Comparison of ENCODE assay signal across 15 cellular contexts in genomic region chr21:46155514-46156377, GRCh38. TPM values are rescaled to one million over a fixed set of nuclear protein-coding genes. Genes with fewer than 3 reads are reported as not detected.
DNase-seq lines count a peak whose midpoint lies in the region; ATAC-seq, FAIRE-seq and TF ChIP-seq lines count a peak whose summit lies in the region.
"Had no signal": no experiment of that assay in that cellular context is flagged by ENCODE, and none has a peak within 500 bp of the region (broad histone marks: within the 10 kb centered on the region; RNA-seq: fewer than 3 reads in every experiment).

A gene with protein sequence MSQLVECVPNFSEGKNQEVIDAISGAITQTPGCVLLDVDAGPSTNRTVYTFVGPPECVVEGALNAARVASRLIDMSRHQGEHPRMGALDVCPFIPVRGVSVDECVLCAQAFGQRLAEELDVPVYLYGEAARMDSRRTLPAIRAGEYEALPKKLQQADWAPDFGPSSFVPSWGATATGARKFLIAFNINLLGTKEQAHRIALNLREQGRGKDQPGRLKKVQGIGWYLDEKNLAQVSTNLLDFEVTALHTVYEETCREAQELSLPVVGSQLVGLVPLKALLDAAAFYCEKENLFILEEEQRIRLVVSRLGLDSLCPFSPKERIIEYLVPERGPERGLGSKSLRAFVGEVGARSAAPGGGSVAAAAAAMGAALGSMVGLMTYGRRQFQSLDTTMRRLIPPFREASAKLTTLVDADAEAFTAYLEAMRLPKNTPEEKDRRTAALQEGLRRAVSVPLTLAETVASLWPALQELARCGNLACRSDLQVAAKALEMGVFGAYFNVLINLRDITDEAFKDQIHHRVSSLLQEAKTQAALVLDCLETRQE (minus strand): TSS chr21:46155579. CDS start chr21:46155523, 56 bp downstream.

- in situ Hi-C loops in K562 (cut with MboI): no loop called here
- in situ Hi-C loops in HAP-1 (cut with MboI; ENCODE audit: low sequenced_read_pairs): no loop called here

- POLR2A ChIA-PET in K562 (lab: Yijun Ruan, JAX): interaction anchor here (0.5 kb wide), 1 partner anchor 197 kb away, joined by 3 read pairs; no protein-coding TSS in a partner anchor

- no peaks in the 10 kb centered on the region for H3K9me1 ChIP-seq in K562 (ENCODE audit: control insufficient read depth, insufficient read depth, low read length)

- no peak within 1 kb of the TSS for H3K4me3 Mint-ChIP-seq in activated T-cell treated with anti-CD3 and anti-CD28 coated beads, Interleukin-2, amount 50 U/mL, for 24 hours
- no peak within 1 kb of the TSS for H3K4me3 Mint-ChIP-seq in activated T-cell treated with anti-CD3 and anti-CD28 coated beads, Interleukin-2, amount 50 U/mL, for 4 hours
- H3K4me3 Mint-ChIP-seq: stimulated activated memory B cell treated with anti-CD40 and anti-IgM and Interleukin-4, amounts not matched to agents 10 μg/mL and 1 μg/mL and 100 μg/mL, for 72 hours had no signal

- H2AFZ ChIP-seq in K562 (ENCODE audit: low read depth, low read length): no peak within 1 kb of the TSS

- H3K4me1 Mint-ChIP-seq in activated T-cell treated with anti-CD3 and anti-CD28 coated beads, Interleukin-2, amount 50 U/mL, for 24 hours (ENCODE audit: low read depth): no peaks in the 10 kb centered on the region
- no peaks in the 10 kb centered on the region for H3K4me1 Mint-ChIP-seq in activated T-cell treated with anti-CD3 and anti-CD28 coated beads, Interleukin-2, amount 50 U/mL, for 4 hours (ENCODE audit: low read depth)
- H3K4me1 Mint-ChIP-seq: stimulated activated memory B cell treated with anti-CD40 and anti-IgM and Interleukin-4, amounts not matched to agents 10 μg/mL and 1 μg/mL and 100 μg/mL, for 72 hours had no signal

- CTCF ChIA-PET in K562 (lab: Yijun Ruan, JAX; ENCODE audit: low intra/inter-chr PET ratio): no interaction called here

- H3K36me3 Mint-ChIP-seq in activated T-cell treated with anti-CD3 and anti-CD28 coated beads, Interleukin-2, amount 50 U/mL, for 24 hours (ENCODE audit: low read depth): no peaks in the 10 kb centered on the region
- no peaks in the 10 kb centered on the region for H3K36me3 Mint-ChIP-seq in activated T-cell treated with anti-CD3 and anti-CD28 coated beads, Interleukin-2, amount 50 U/mL, for 4 hours (ENCODE audit: insufficient read depth)
- H3K36me3 Mint-ChIP-seq: stimulated activated memory B cell treated with anti-CD40 and anti-IgM and Interleukin-4, amounts not matched to agents 10 μg/mL and 1 μg/mL and 100 μg/mL, for 72 hours had no signal

- no peak for FAIRE-seq in K562 (lab: Jason Lieb, UNC)

- no peak within 1 kb of the TSS for H3K27ac Mint-ChIP-seq in activated T-cell treated with anti-CD3 and anti-CD28 coated beads, Interleukin-2, amount 50 U/mL, for 24 hours
- H3K27ac Mint-ChIP-seq: stimulated activated memory B cell treated with anti-CD40 and anti-IgM and Interleukin-4, amounts not matched to agents 10 μg/mL and 1 μg/mL and 100 μg/mL, for 72 hours had no signal

- H3K4me3 ChIP-seq in K562 (no peak within 1 kb of the TSS), lower lobe of right lung (no peak within 1 kb of the TSS), testis (no peak within 1 kb of the TSS), HAP-1 (no peak within 1 kb of the TSS)
- H3K4me3 ChIP-seq: adrenal gland had no signal

- H3K9me3 ChIP-seq in K562 (replicated peaks; ENCODE audit: control insufficient read depth, insufficient read depth, low read depth, low read length): peaks cover 6% of the 10 kb centered on the region; the same call in 1 of the 2 replicates
- no peaks in the 10 kb centered on the region for H3K9me3 ChIP-seq in lower lobe of right lung
- no peaks in the 10 kb centered on the region for H3K9me3 ChIP-seq in testis
- H3K9me3 ChIP-seq in HAP-1: no peaks in the 10 kb centered on the region
- H3K9me3 ChIP-seq: adrenal gland had no signal

- no peak for TF ChIP-seq RAD21 in K562 (CRISPR knock-in tag; conservative IDR thresholded peaks at IDR 0.05 in 1 of 2, IDR thresholded peaks at IDR 0.05 in 1 of 2)

- TF ChIP-seq EP300 in K562 (IDR thresholded peaks at IDR 0.05; ENCODE audit: low read length): no peak

- H3K36me3 ChIP-seq in K562 (ENCODE audit: control insufficient read depth, insufficient read depth, low read length) (peaks cover 34% of the 10 kb centered on the region; the same call in 2 of the 3 replicates), lower lobe of right lung (no peaks in the 10 kb centered on the region), testis (ENCODE audit: low read depth, missing control alignments) (no peaks in the 10 kb centered on the region), HAP-1 (replicated peaks) (no peaks in the 10 kb centered on the region)
- H3K36me3 ChIP-seq: adrenal gland had no signal

- H3K4me2 ChIP-seq in K562 (ENCODE audit: insufficient read depth, low read length): no peak within 1 kb of the TSS

- intact Hi-C loops in K562 (cut with micrococcal nuclease): no loop called here
- intact Hi-C loops in lower lobe of right lung (cut with DNase I): no loop called here
- intact Hi-C loops in testis (cut with DNase I; ENCODE audit: low total_unique reads): no loop called here

- TF ChIP-seq CTCF in K562 (IDR thresholded peaks at IDR 0.05 in 2 of 3, conservative IDR thresholded peaks at IDR 0.05 in 1 of 3; ENCODE audit: insufficient read depth in 2 of 3, low read depth in 1 of 3, low read length in 3 of 3): no peak
- no peak for TF ChIP-seq CTCF in lower lobe of right lung (IDR thresholded peaks at IDR 0.05)
- TF ChIP-seq CTCF in testis (IDR thresholded peaks at IDR 0.05): no peak

- ATAC-seq in activated T-cell treated with anti-CD3 and anti-CD28 coated beads, Interleukin-2, amount 50 U/mL, for 4 hours: no peak
- no peak for ATAC-seq in K562
- ATAC-seq in lower lobe of right lung: no peak
- no peak for ATAC-seq in GM19023 (IDR thresholded peaks at IDR 0.05; ENCODE audit: unreplicated experiment)
- ATAC-seq in HG03457 (IDR thresholded peaks at IDR 0.05; ENCODE audit: unreplicated experiment): no peak
- ATAC-seq: stimulated activated memory B cell treated with anti-CD40 and anti-IgM and Interleukin-4, amounts not matched to agents 10 μg/mL and 1 μg/mL and 100 μg/mL, for 72 hours had no signal

- TF ChIP-seq POLR2A in K562 (conservative IDR thresholded peaks at IDR 0.05) (no peak), testis (IDR thresholded peaks at IDR 0.05) (no peak)

- DNase-seq in activated T-cell treated with anti-CD3 and anti-CD28 coated beads, Interleukin-2, amount 50 U/mL, for 24 hours: peak; percentile 8
- DNase-seq in activated T-cell treated with anti-CD3 and anti-CD28 coated beads, Interleukin-2, amount 50 U/mL, for 4 hours: no peak
- DNase-seq in K562 (ENCODE audit: extremely low read depth in 1 of 4, low spot score in 3 of 4) (no peak), lower lobe of right lung (peak; percentile 41), testis (peak; percentile 54), HAP-1 (ENCODE audit: low spot score in 2 of 2) (no peak)
- DNase-seq: cortex of kidney, GDM1, NCI-H1105 treated with DMSO at 0.1 percent for 48 hours, NCI-H446, retina had no signal

- no peaks in the 10 kb centered on the region for H4K20me1 ChIP-seq in K562 (replicated peaks; ENCODE audit: control insufficient read depth, insufficient read depth, low read length)

- H3K9ac ChIP-seq in K562 (ENCODE audit: insufficient read depth in 1 of 2, low read depth in 2 of 2, low read length in 2 of 2): peak within 1 kb of the TSS in 1 of 2 experiments; percentile 87; a peak in 2 of 4 replicates

- H3K27me3 Mint-ChIP-seq in activated T-cell treated with anti-CD3 and anti-CD28 coated beads, Interleukin-2, amount 50 U/mL, for 24 hours: no peaks in the 10 kb centered on the region
- H3K27me3 Mint-ChIP-seq in activated T-cell treated with anti-CD3 and anti-CD28 coated beads, Interleukin-2, amount 50 U/mL, for 4 hours (ENCODE audit: low read depth): no peaks in the 10 kb centered on the region

- H3K27ac ChIP-seq in K562 (ENCODE audit: extremely low read depth, low read depth, low read length): peak within 1 kb of the TSS; percentile 44; the same call in 1 of the 3 replicates
- H3K27ac ChIP-seq in lower lobe of right lung: no peak within 1 kb of the TSS
- peak within 1 kb of the TSS in 1 of 2 donors; percentile 88 for H3K27ac ChIP-seq in testis
- H3K27ac ChIP-seq: adrenal gland had no signal

- H3K27me3 ChIP-seq in K562 (ENCODE audit: control insufficient read depth in 2 of 2, insufficient read depth in 2 of 2, low read length in 2 of 2) (no peaks in the 10 kb centered on the region), lower lobe of right lung (ENCODE audit: low read depth) (no peaks in the 10 kb centered on the region), testis (no peaks in the 10 kb centered on the region), HAP-1 (ENCODE audit: low read depth) (no peaks in the 10 kb centered on the region)
- H3K27me3 ChIP-seq: adrenal gland had no signal

- peaks cover 4% of the 10 kb centered on the region; the same call in 1 of the 3 replicates for H3K79me2 ChIP-seq in K562 (ENCODE audit: control insufficient read depth, insufficient read depth, low read length)

- no TSS peak for BruUV-seq in K562 (replicated peaks; lab: Mats Ljungman, UMichigan)

- H3K9me3 Mint-ChIP-seq in activated T-cell treated with anti-CD3 and anti-CD28 coated beads, Interleukin-2, amount 50 U/mL, for 24 hours: no peaks in the 10 kb centered on the region
- no peaks in the 10 kb centered on the region for H3K9me3 Mint-ChIP-seq in activated T-cell treated with anti-CD3 and anti-CD28 coated beads, Interleukin-2, amount 50 U/mL, for 4 hours
- H3K9me3 Mint-ChIP-seq: stimulated activated memory B cell treated with anti-CD40 and anti-IgM and Interleukin-4, amounts not matched to agents 10 μg/mL and 1 μg/mL and 100 μg/mL, for 72 hours had no signal

- 89% methylated on average over 34 of the region's 34 CpGs for whole genome bisulfite sequencing in K562 (ENCODE audit: insufficient coverage, low coverage, missing lambda C conversion rate)
- WGBS in testis, 2 donors: 75 to 76% methylated on average over 31 to 34 of the region's 34 CpGs

- peaks cover 15 to 74% of the 10 kb centered on the region in 2 experiments for H3K4me1 ChIP-seq in K562 (replicated peaks in 1 of 2; ENCODE audit: control insufficient read depth in 2 of 2, insufficient read depth in 2 of 2, low read length in 2 of 2)
- H3K4me1 ChIP-seq in lower lobe of right lung: peaks cover 11% of the 10 kb centered on the region
- peaks cover 22% of the 10 kb centered on the region for H3K4me1 ChIP-seq in testis
- H3K4me1 ChIP-seq in HAP-1: peaks cover 3% of the 10 kb centered on the region

RNA-seq across cellular contexts. Expression of the gene that starts here (rescaled TPM):
- under 1 TPM; 0.33 to 0.71 (median 0.40) TPM for total RNA-seq in activated T-cell treated with anti-CD3 and anti-CD28 coated beads, Interleukin-2, amount 50 U/mL, for 4 hours
- 5.4 and 12.8 TPM in 2 replicates for total RNA-seq in K562 (2011; cell fraction: chromatin; rRNA removed; ENCODE audit: low replicate concordance)
- 7.2 and 7.5 TPM in 2 replicates for total RNA-seq in K562 (2011; cell fraction: nucleolus; rRNA removed)
- 3.4 and 5.4 TPM in 2 replicates for total RNA-seq in K562 (2011; cell fraction: nucleoplasm; rRNA removed)
- total RNA-seq in K562 (2014; rRNA removed) (not detected in 2 replicates), K562 (2014; rRNA removed; fragmentation: Illumina TruSeq; extraction: Trizol) (not detected in 2 replicates), K562 (2015; rRNA removed; fragmentation: Illumina TruSeq; extraction: Trizol) (0.08 and 0.25 TPM in 2 replicates), K562 (2021) (0.74 and 1.1 TPM in 2 replicates), lower lobe of right lung (1.5 TPM), testis (10 to 100 TPM; 50.5 to 63.5 TPM)
- polyA plus RNA-seq in K562 (2011; rRNA removed) (0.11 and 0.41 TPM in 2 replicates), K562 (2014; fragmentation: Illumina TruSeq; extraction: Trizol) (not detected in 2 replicates), K562 (2014; fragmentation: Nextera tagmentation; extraction: Ambion mirVana) (not detected), K562 (2014; rRNA removed) (0.50 and 1.6 TPM in 2 replicates), testis (ENCODE audit: insufficient read depth, low read depth, low replicate concordance) (49.2 TPM)
- 0.19 and 0.69 TPM in 2 replicates for polyA plus RNA-seq in K562 (2011; cell fraction: cytosol; rRNA removed)
- 2.6 and 3.7 TPM in 2 replicates for polyA plus RNA-seq in K562 (2011; cell fraction: nucleus; rRNA removed)
- 1.5 and 3.0 TPM in 2 replicates for polyA plus RNA-seq in K562 (2012)
- 0.49 TPM in 1 of 2 replicates, not detected in the other for polyA minus RNA-seq in K562 (2011; rRNA and poly(A)+ RNA removed)
- not detected in 2 replicates for polyA minus RNA-seq in K562 (2011; cell fraction: cytosol; rRNA and poly(A)+ RNA removed)
- 0.54 and 0.56 TPM in 2 replicates for polyA minus RNA-seq in K562 (2011; cell fraction: nucleus; rRNA and poly(A)+ RNA removed)

Comparison
In these comparisons a context has a peak if more than half of its experiments do, and no peak if none do; other contexts are left out.
1. RNA of the gene that starts here (polyA plus RNA-seq): 49.2 TPM in testis (single experiment); 0.11 to 3.7 TPM in K562; every median in the first group is over 10 times any median in the second.
2. DNase-seq: peak in activated T-cell treated with anti-CD3 and anti-CD28 coated beads, Interleukin-2, amount 50 U/mL, for 24 hours (single experiment), lower lobe of right lung (single experiment) and testis (single experiment); none in activated T-cell treated with anti-CD3 and anti-CD28 coated beads, Interleukin-2, amount 50 U/mL, for 4 hours (single experiment), K562 (0 of 4) and HAP-1 (0 of 2).